Comparison of ENCODE assay signal across 7 cellular contexts in the genomic region with DNA sequence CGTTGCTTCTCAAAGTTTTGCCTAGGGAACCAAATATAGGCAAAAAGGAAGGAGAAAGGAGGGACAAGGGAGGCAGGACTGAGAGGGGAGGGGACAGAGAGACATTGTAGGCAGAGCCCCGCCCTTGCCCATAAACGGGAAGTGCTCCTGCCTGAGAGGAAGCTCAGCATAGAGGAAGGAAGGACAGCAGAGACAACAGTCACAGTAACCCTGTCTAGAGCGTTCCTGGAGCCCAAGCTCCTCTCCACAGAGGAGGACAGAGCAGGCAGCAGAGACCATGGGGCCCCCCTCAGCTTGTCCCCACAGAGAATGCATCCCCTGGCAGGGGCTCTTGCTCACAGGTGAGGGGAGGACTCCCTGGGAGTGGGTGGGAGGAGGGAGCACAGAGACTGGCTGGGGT. TPM values are rescaled to one million over a fixed set of nuclear protein-coding genes. Genes with fewer than 3 reads are reported as not detected.
DNase-seq lines count a peak whose midpoint lies in the region; TF ChIP-seq lines count a peak whose summit lies in the region.

TSS of gene CEACAM21 (plus strand) at position 169 of the 400 bp plus-strand sequence. CDS start at position 278, 109 bp downstream.

- H3K27me3 Mint-ChIP-seq in activated naive CD8-positive, alpha-beta T cell, result no peaks in the 10 kb centered on the region

- TF ChIP-seq EP300 in ovary (IDR thresholded peaks at IDR 0.05), result no peak

- peaks cover 5% of the 10 kb centered on the region for H3K9me3 Mint-ChIP-seq in activated naive CD8-positive, alpha-beta T cell (ENCODE audit: low read depth)

- peak within 1 kb of the TSS; percentile 70 to 73 for H3K4me3 ChIP-seq in neutrophil (ENCODE audit: low read depth in 1 of 2, low read length in 1 of 2)
- no peak within 1 kb of the TSS for H3K4me3 ChIP-seq in ovary

- no peak for TF ChIP-seq POLR2A in ovary (IDR thresholded peaks at IDR 0.05)

- intact Hi-C loops in ovary (cut with DNase I), result loop anchor here in 1 of 4 donors (10.0 kb wide), 1 partner anchor 121 kb away; no protein-coding TSS in a partner anchor

- H3K36me3 Mint-ChIP-seq in activated naive CD8-positive, alpha-beta T cell, result peaks cover 13% of the 10 kb centered on the region

- TF ChIP-seq CTCF in GM20000 (IDR thresholded peaks at IDR 0.05; ENCODE audit: extremely low read depth, missing control alignments) (no peak), neutrophil (IDR thresholded peaks at IDR 0.05) (peak; percentile 43), ovary (IDR thresholded peaks at IDR 0.05) (no peak)

- WGBS in ovary, 3 donors, result 26 to 33% (median 32%) methylated on average over 4 of the region's 4 CpGs

- H3K4me3 Mint-ChIP-seq in activated naive CD8-positive, alpha-beta T cell, result peak within 1 kb of the TSS; percentile 75

- no peaks in the 10 kb centered on the region for H3K9me3 ChIP-seq in neutrophil
- no peaks in the 10 kb centered on the region for H3K9me3 ChIP-seq in ovary

- DNase-seq in GM20000 (ENCODE audit: low spot score) (peak; percentile 78), OCI-M1 (lab: John Stamatoyannopoulos, UW) (peak; percentile 82), HuH-7.5 (ENCODE audit: low spot score) (no peak), COR-L47 (lab: John Stamatoyannopoulos, UW) (no peak), ovary (no peak)

- H3K27ac Mint-ChIP-seq in activated naive CD8-positive, alpha-beta T cell, result peak within 1 kb of the TSS; percentile 91

- H3K36me3 ChIP-seq in neutrophil (peaks cover 19% of the 10 kb centered on the region), ovary (no peaks in the 10 kb centered on the region)

- peaks cover 57 to 66% of the 10 kb centered on the region in 2 experiments for H3K4me1 ChIP-seq in neutrophil (ENCODE audit: control insufficient read depth in 1 of 2, insufficient read depth in 1 of 2, low read depth in 1 of 2, low read length in 1 of 2)
- no peaks in the 10 kb centered on the region for H3K4me1 ChIP-seq in ovary (ENCODE audit: insufficient read depth)

- no peaks in the 10 kb centered on the region for H3K27me3 ChIP-seq in neutrophil
- H3K27me3 ChIP-seq in ovary, result no peaks in the 10 kb centered on the region

- peak within 1 kb of the TSS; percentile 97 for H3K27ac ChIP-seq in neutrophil
- no peak within 1 kb of the TSS for H3K27ac ChIP-seq in ovary

- H3K4me1 Mint-ChIP-seq in activated naive CD8-positive, alpha-beta T cell (ENCODE audit: low read depth), result peaks cover 25% of the 10 kb centered on the region

RNA-seq across cellular contexts. Expression of gene CEACAM21, which starts in this region (rescaled TPM):
- 1 to 10 TPM in 3 of 7 donors, under 1 TPM in 2, not detected in 2; 0.25 to 1.8 (median 1.1) TPM for total RNA-seq in ovary
- polyA plus RNA-seq in ovary, result 10 to 100 TPM in 1 of 2 donors, 1 to 10 TPM in 1; 3.0 to 11.4 TPM

Comparison
In these comparisons a context has a peak if more than half of its experiments do, and no peak if none do; other contexts are left out.
1. DNase-seq: peak in GM20000 (single experiment) and OCI-M1 (single experiment); none in HuH-7.5 (single experiment), COR-L47 (single experiment) and ovary (0 of 5).